11 cellular contexts compared by ENCODE assay signal in genomic region chr7:138608292-138608691, GRCh38.
DNase-seq lines count a peak whose midpoint lies in the region; ATAC-seq, FAIRE-seq and TF ChIP-seq lines count a peak whose summit lies in the region.
"Had no signal": no experiment of that assay in that cellular context is flagged by ENCODE, and none has a peak within 500 bp of the region (broad histone marks: within the 10 kb centered on the region; RNA-seq: fewer than 3 reads in every experiment).

No MANE protein-coding gene starts in this region.

- H3K79me2 ChIP-seq in endothelial cell of umbilical vein (ENCODE audit: control insufficient read depth, insufficient read depth, low read length) = no peaks in the 10 kb centered on the region

- H4K20me1 ChIP-seq in endothelial cell of umbilical vein (replicated peaks; ENCODE audit: control insufficient read depth, extremely low read depth, insufficient read depth, low read length) = no peaks in the 10 kb centered on the region

- POLR2A ChIA-PET in endothelial cell of umbilical vein (lab: Charles Lee) = no interaction called here

- CTCF ChIA-PET in endothelial cell of umbilical vein (lab: Charles Lee) = no interaction called here

- FAIRE-seq in endothelial cell of umbilical vein (lab: Jason Lieb, UNC) = no peak
- no peak for FAIRE-seq in urothelium cell line (lab: Jason Lieb, UNC)
- FAIRE-seq in RCC 7860 (lab: Jason Lieb, UNC) = no peak
- FAIRE-seq: small intestine had no signal

- no peaks in the 10 kb centered on the region for H3K9me3 ChIP-seq in endothelial cell of umbilical vein (replicated peaks; ENCODE audit: control insufficient read depth, insufficient read depth, low read length)
- H3K9me3 ChIP-seq: thyroid gland had no signal

- no peak overlapping the region for H3K27ac ChIP-seq in endothelial cell of umbilical vein (ENCODE audit: insufficient read depth, low read depth, low read length)
- H3K27ac ChIP-seq: thyroid gland had no signal

- H3K4me2 ChIP-seq in endothelial cell of umbilical vein (ENCODE audit: insufficient read depth, low read length) = no peak overlapping the region

- H3K4me3 ChIP-seq in endothelial cell of umbilical vein (replicated peaks in 1 of 3; ENCODE audit: insufficient read depth in 1 of 3, low read depth in 1 of 3, low read length in 3 of 3) = no peak overlapping the region
- H3K4me3 ChIP-seq: thyroid gland had no signal

- no peaks in the 10 kb centered on the region for H3K36me3 ChIP-seq in endothelial cell of umbilical vein (ENCODE audit: control insufficient read depth in 2 of 2, extremely low read depth in 1 of 2, insufficient read depth in 2 of 2, low read length in 2 of 2)
- H3K36me3 ChIP-seq: thyroid gland had no signal

- BruUV-seq in endothelial cell of umbilical vein (replicated peaks; lab: Mats Ljungman, UMichigan) = no TSS peak

- H3K27me3 ChIP-seq in endothelial cell of umbilical vein (ENCODE audit: control insufficient read depth in 2 of 2, insufficient read depth in 2 of 2, low read length in 2 of 2) = no peaks in the 10 kb centered on the region
- H3K27me3 ChIP-seq: thyroid gland had no signal

- dilution Hi-C loops in endothelial cell of umbilical vein (cut with MboI; ENCODE audit: extremely low pct_ligation_motif_present, low sequenced_read_pairs) = no loop called here

- no peak overlapping the region for H2AFZ ChIP-seq in endothelial cell of umbilical vein (ENCODE audit: low read depth, low read length)

- no peak overlapping the region for H3K9ac ChIP-seq in endothelial cell of umbilical vein (replicated peaks; ENCODE audit: extremely low read depth, insufficient read depth, low read length)

- intact Hi-C loops in endothelial cell of umbilical vein (cut with micrococcal nuclease) = no loop called here

- H3K4me1 ChIP-seq in endothelial cell of umbilical vein (ENCODE audit: control insufficient read depth, extremely low read depth, insufficient read depth, low read length) = no peaks in the 10 kb centered on the region

- no peaks in the 10 kb centered on the region for H3K9me1 ChIP-seq in endothelial cell of umbilical vein (replicated peaks; ENCODE audit: control insufficient read depth, extremely low read depth, insufficient read depth, low read length)

- TF ChIP-seq CTCF in endothelial cell of umbilical vein (IDR thresholded peaks at IDR 0.05; ENCODE audit: extremely low read depth in 1 of 2, insufficient read depth in 1 of 2, low read depth in 1 of 2, low read length in 2 of 2) = no peak

- ATAC-seq in HG03103 (IDR thresholded peaks at IDR 0.05; ENCODE audit: low read depth, unreplicated experiment) (peak; percentile 49), GM19467 (IDR thresholded peaks at IDR 0.05; ENCODE audit: unreplicated experiment) (no peak)

- DNase-seq in stimulated activated CD4-positive, alpha-beta T cell treated with anti-CD3 and anti-CD28 coated beads, Interleukin-1b, Interleukin-23, amount 100 ng/mL, for 48 hours = peak; percentile 34
- DNase-seq in stimulated activated CD4-positive, alpha-beta T cell treated with anti-CD3 and anti-CD28 coated beads, Interleukin-4, amount 100 ng/mL, for 1 hour = no peak
- DNase-seq in endothelial cell of umbilical vein (ENCODE audit: low read depth, low spot score) (peak; percentile 13), urothelium cell line (ENCODE audit: low spot score) (peak; percentile 6), NCI-H2171 (lab: John Stamatoyannopoulos, UW) (no peak), RCC 7860 (ENCODE audit: low spot score) (no peak)
- DNase-seq: NK-92 treated with Interleukin-12 subunit alpha and Interleukin-12 subunit beta, amount 100 ng/mL, for 24 hours; small intestine; thyroid gland had no signal

- no peak for TF ChIP-seq POLR2A in endothelial cell of umbilical vein (IDR thresholded peaks at IDR 0.05; ENCODE audit: low read depth, low read length)

TF ChIP-seq in endothelial cell of umbilical vein, 7 proteins besides CTCF, POLR2A, EP300 and RAD21:
- TF ChIP-seq GATA2 (IDR thresholded peaks at IDR 0.05; ENCODE audit: insufficient read depth, insufficient read length, low read depth, low read length) (no peak), MAX (IDR thresholded peaks at IDR 0.05; ENCODE audit: insufficient read depth, insufficient read length) (no peak), MYC (IDR thresholded peaks at IDR 0.05; ENCODE audit: low read depth, low read length) (no peak)
TF ChIP-seq in endothelial cell of umbilical vein: peak in this region for 0.

Comparison
In these comparisons a context has a peak if more than half of its experiments do, and no peak if none do; other contexts are left out.
1. DNase-seq: peak in stimulated activated CD4-positive, alpha-beta T cell treated with anti-CD3 and anti-CD28 coated beads, Interleukin-1b, Interleukin-23, amount 100 ng/mL, for 48 hours (single experiment), endothelial cell of umbilical vein (single experiment) and urothelium cell line (single experiment); none in stimulated activated CD4-positive, alpha-beta T cell treated with anti-CD3 and anti-CD28 coated beads, Interleukin-4, amount 100 ng/mL, for 1 hour (single experiment), NCI-H2171 (single experiment) and RCC 7860 (single experiment).